In the genomic region with DNA sequence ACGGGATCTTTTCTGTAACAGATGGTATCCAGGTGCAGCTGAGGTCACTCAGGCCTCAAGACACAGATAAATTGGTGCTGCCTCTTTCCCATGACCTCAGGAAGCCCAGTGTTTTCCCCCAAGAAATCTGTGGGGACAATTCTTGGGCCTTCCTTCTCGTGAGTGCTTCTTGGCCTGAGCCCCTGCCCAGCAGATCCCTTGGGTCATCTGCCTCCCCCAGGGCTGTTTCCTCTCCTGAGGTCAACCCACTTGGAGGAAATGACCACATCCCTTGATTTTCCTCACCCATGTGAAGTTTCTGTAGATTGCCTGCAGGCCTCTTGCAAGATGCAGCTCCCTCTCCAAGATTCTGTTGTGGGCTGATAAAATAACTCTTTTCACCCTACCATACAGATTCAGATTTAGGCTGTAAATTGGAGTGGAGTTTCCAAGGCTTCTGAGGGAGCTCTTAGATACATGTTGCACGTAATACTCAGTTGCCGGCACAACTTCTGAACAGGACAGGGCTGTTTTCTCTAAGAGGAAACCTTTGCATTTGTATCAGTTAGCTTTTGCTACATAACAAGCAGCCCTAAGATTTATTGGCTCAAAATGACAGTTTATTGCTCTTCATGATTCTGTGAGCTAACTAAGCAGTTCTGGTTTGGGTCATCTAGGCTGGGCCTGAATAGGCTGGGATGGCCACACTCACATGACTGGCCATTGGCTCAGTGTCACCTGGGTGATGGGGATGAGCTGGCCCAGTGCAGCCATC, we compare ENCODE assay signal across 15 cellular contexts. TPM values are rescaled to one million over a fixed set of nuclear protein-coding genes. Genes with fewer than 3 reads are reported as not detected.
A peak's percentile ranks its signal among the peaks of the same experiment; 100 is the strongest.
DNase-seq lines count a peak whose midpoint lies in the region; ATAC-seq and TF ChIP-seq lines count a peak whose summit lies in the region.
"Had no signal": no experiment of that assay in that cellular context is flagged by ENCODE, and none has a peak within 500 bp of the region (broad histone marks: within the 10 kb centered on the region; RNA-seq: fewer than 3 reads in every experiment).

No MANE protein-coding gene starts in this region.

- H3K27ac Mint-ChIP-seq in CD4-positive, alpha-beta T cell, result peak overlapping the region; percentile 85
- peak overlapping the region; percentile 85 to 89 for H3K27ac Mint-ChIP-seq in effector memory CD8-positive, alpha-beta T cell

- H3K9me3 Mint-ChIP-seq in CD4-positive, alpha-beta T cell, result no peaks in the 10 kb centered on the region
- H3K9me3 Mint-ChIP-seq in effector memory CD8-positive, alpha-beta T cell, result no peaks in the 10 kb centered on the region

- POLR2A ChIA-PET in CD4-positive, alpha-beta T cell (lab: Charles Lee), result interaction anchor here (2.4 kb wide), 1 partner anchor 13 kb away, joined by 10 read pairs; a partner anchor contains a TSS

- H3K4me1 Mint-ChIP-seq in CD4-positive, alpha-beta T cell (ENCODE audit: low read depth), result peaks cover 68% of the 10 kb centered on the region
- H3K4me1 Mint-ChIP-seq in effector memory CD8-positive, alpha-beta T cell (ENCODE audit: low read depth in 2 of 2), result peaks cover 67 to 70% of the 10 kb centered on the region in 2 donors

- no peaks in the 10 kb centered on the region for H3K27me3 Mint-ChIP-seq in CD4-positive, alpha-beta T cell
- no peaks in the 10 kb centered on the region for H3K27me3 Mint-ChIP-seq in effector memory CD8-positive, alpha-beta T cell

- no peaks in the 10 kb centered on the region for H3K9me3 ChIP-seq in CD4-positive, alpha-beta T cell (ENCODE audit: control insufficient read depth, low read length)
- H3K9me3 ChIP-seq: adrenal gland had no signal

- ATAC-seq in CD4-positive, alpha-beta T cell (ENCODE audit: poor library complexity), result no peak
- no peak for ATAC-seq in effector memory CD8-positive, alpha-beta T cell (replicated peaks)
- ATAC-seq in HG03460 (IDR thresholded peaks at IDR 0.05; ENCODE audit: unreplicated experiment), result no peak

- CTCF ChIA-PET in CD4-positive, alpha-beta T cell (lab: Charles Lee), result interaction anchor here (1.4 to 3.6 kb wide), 2 partner anchors 12 to 14 kb away, joined by 4 to 11 read pairs; no protein-coding TSS in a partner anchor

- H3K27ac ChIP-seq in CD4-positive, alpha-beta T cell (ENCODE audit: low read depth, low read length), result no peak overlapping the region
- H3K27ac ChIP-seq: adrenal gland, Peyer's patch had no signal

- no peak for TF ChIP-seq CTCF in CD4-positive, alpha-beta T cell (IDR thresholded peaks at IDR 0.05)

- H3K36me3 Mint-ChIP-seq in CD4-positive, alpha-beta T cell (ENCODE audit: low read depth), result peaks cover 93% of the 10 kb centered on the region
- peaks cover 94% of the 10 kb centered on the region for H3K36me3 Mint-ChIP-seq in effector memory CD8-positive, alpha-beta T cell (ENCODE audit: insufficient read depth)

- H3K4me3 Mint-ChIP-seq in CD4-positive, alpha-beta T cell, result peak overlapping the region; percentile 13
- peak overlapping the region in 1 of 2 donors; percentile 62 for H3K4me3 Mint-ChIP-seq in effector memory CD8-positive, alpha-beta T cell

- no peaks in the 10 kb centered on the region for H3K27me3 ChIP-seq in CD4-positive, alpha-beta T cell (ENCODE audit: control insufficient read depth, insufficient read depth, low read length)
- H3K27me3 ChIP-seq: Peyer's patch had no signal

- intact Hi-C loops in CD4-positive, alpha-beta T cell (cut with DNase I, micrococcal nuclease), result no loop called here

- no peak for DNase-seq in CD4-positive, alpha-beta T cell
- DNase-seq in LHCN-M2 (ENCODE audit: low read depth), result peak; percentile 39
- DNase-seq in effector memory CD8-positive, alpha-beta T cell, result no peak
- peak; percentile 84 for DNase-seq in myocyte (ENCODE audit: low read depth)
- no peak for DNase-seq in mucosa of gallbladder (ENCODE audit: low spot score)
- DNase-seq in NCI-H2171 treated with DMSO at 0.1 percent for 48 hours (lab: John Stamatoyannopoulos, UW), result no peak
- no peak for DNase-seq in SW 1271 (lab: John Stamatoyannopoulos, UW)
- DNase-seq: adrenal gland, C1 segment of cervical spinal cord, cortex of kidney, NCI-H1092 treated with DMSO at 0.1 percent for 48 hours, NCI-H510A treated with DMSO at 0.1 percent for 48 hours, sigmoid colon had no signal

RNA-seq across cellular contexts. Expression of a gene that starts 13.1 kb away (rescaled TPM):
- total RNA-seq in CD4-positive, alpha-beta T cell, result 100 to 1,000 TPM; 440 to 470 TPM
- total RNA-seq in LHCN-M2 (2014; rRNA removed), result 0.40 TPM in 1 of 2 replicates, not detected in the other
- not detected for polyA plus RNA-seq in LHCN-M2 (2012)
- total RNA-seq in myocyte, result 2.2 and 2.3 TPM in 2 replicates
- polyA plus RNA-seq in myocyte (2012), result 0.90 TPM
- total RNA-seq in mucosa of gallbladder, result 12.6 TPM

RNA-seq across cellular contexts. Expression of a gene that starts 57.0 kb away (rescaled TPM):
- 10 to 100 TPM; 12.4 to 13.4 TPM for total RNA-seq in CD4-positive, alpha-beta T cell
- total RNA-seq in LHCN-M2 (2014; rRNA removed), result 0.80 and 0.83 TPM in 2 replicates
- polyA plus RNA-seq in LHCN-M2 (2012), result 1.7 TPM
- total RNA-seq in myocyte, result 4.9 and 5.7 TPM in 2 replicates
- 6.1 TPM for polyA plus RNA-seq in myocyte (2012)
- 4.8 TPM for total RNA-seq in mucosa of gallbladder

Comparison
In these comparisons a context has a peak if more than half of its experiments do, and no peak if none do; other contexts are left out.
1. DNase-seq: peak in LHCN-M2 (single experiment) and myocyte (single experiment); none in CD4-positive, alpha-beta T cell (0 of 10), effector memory CD8-positive, alpha-beta T cell (0 of 3), mucosa of gallbladder (single experiment), NCI-H2171 treated with DMSO at 0.1 percent for 48 hours (single experiment) and SW 1271 (0 of 2).
2. RNA of a gene that starts 13.1 kb away (total RNA-seq): 440 to 470 TPM in CD4-positive, alpha-beta T cell; 12.6 TPM in mucosa of gallbladder (single experiment), 2.2 to 2.3 TPM in myocyte and 0.40 TPM in LHCN-M2; every median in the first group is over 10 times any median in the second.